29 cellular contexts compared by ENCODE assay signal in genomic region chr3:97684490-97684889, GRCh38.
"Had no signal": no experiment of that assay in that cellular context is flagged by ENCODE, and none has a peak within 500 bp of the region (broad histone marks: within the 10 kb centered on the region; RNA-seq: fewer than 3 reads in every experiment).

No MANE protein-coding gene starts in this region.

- H3K36me3 ChIP-seq: brain microvascular endothelial cell, esophagus muscularis mucosa, gastroesophageal sphincter, heart right ventricle, WERI-Rb-1 had no signal

- DNase-seq: activated B cell treated with CpG ODN at 0.5 μM for 24 hours; activated CD4-positive, alpha-beta T cell treated with anti-CD3 and anti-CD28 coated beads for 48 hours; activated CD4-positive, alpha-beta T cell treated with anti-CD3 and anti-CD28 coated beads, Interleukin-2, amount 50 U/mL, for 1 hour; activated CD4-positive, alpha-beta T cell treated with anti-CD3 and anti-CD28 coated beads, Interleukin-2, amount 50 U/mL, for 48 hours; activated CD8-positive, alpha-beta memory T cell treated with anti-CD3 and anti-CD28 coated beads for 24 hours; activated CD8-positive, alpha-beta T cell treated with anti-CD3 and anti-CD28 coated beads for 36 hours; activated effector memory CD4-positive, alpha-beta T cell treated with Interleukin-2 at 50 U/mL for 16 hours; activated gamma-delta T cell treated with Interleukin-2 at 50 U/mL for 16 hours; activated naive CD4-positive, alpha-beta T cell treated with anti-CD3 and anti-CD28 coated beads, Interleukin-2, amount 50 U/mL, for 16 hours; activated naive CD4-positive, alpha-beta T cell treated with Interleukin-2 at 50 U/mL for 16 hours; activated T-cell treated with anti-CD3 and anti-CD28 coated beads, Interleukin-2, amount 50 U/mL, for 4 hours; amniotic stem cell; anterior cingulate cortex; brain microvascular endothelial cell; caudate nucleus; cortex of kidney; dermis blood vessel endothelial cell; effector CD4-positive, alpha-beta T cell; effector memory CD8-positive, alpha-beta T cell; foreskin melanocyte; heart right ventricle; T-helper 1 cell; T-helper 17 cell; T1000; WERI-Rb-1 had no signal

- H3K4me1 ChIP-seq: esophagus muscularis mucosa, gastroesophageal sphincter had no signal

- H3K4me3 ChIP-seq: esophagus muscularis mucosa, gastroesophageal sphincter, heart right ventricle had no signal

- H3K9me3 ChIP-seq: esophagus muscularis mucosa, gastroesophageal sphincter, heart right ventricle had no signal

- H3K27ac ChIP-seq: brain microvascular endothelial cell, esophagus muscularis mucosa, gastroesophageal sphincter, heart right ventricle, WERI-Rb-1 had no signal

- H3K27me3 ChIP-seq: brain microvascular endothelial cell, esophagus muscularis mucosa, gastroesophageal sphincter, heart right ventricle had no signal

- ATAC-seq: activated CD4-positive, CD25-positive, alpha-beta regulatory T cell treated with anti-CD3 and anti-CD28 coated beads, Interleukin-2, amount 50 U/mL, for 24 hours; activated CD8-positive, alpha-beta T cell treated with anti-CD3 and anti-CD28 coated beads for 36 hours; activated T-cell treated with anti-CD3 and anti-CD28 coated beads, Interleukin-2, amount 50 U/mL, for 4 hours; activated T-helper 17 cell treated with anti-CD3 and anti-CD28 coated beads, Interleukin-2, amount 50 U/mL, for 72 hours; effector memory CD8-positive, alpha-beta T cell; gastroesophageal sphincter; heart right ventricle; T-helper 17 cell had no signal
